Comparison of ENCODE assay signal across 1 cellular context in the genomic region with DNA sequence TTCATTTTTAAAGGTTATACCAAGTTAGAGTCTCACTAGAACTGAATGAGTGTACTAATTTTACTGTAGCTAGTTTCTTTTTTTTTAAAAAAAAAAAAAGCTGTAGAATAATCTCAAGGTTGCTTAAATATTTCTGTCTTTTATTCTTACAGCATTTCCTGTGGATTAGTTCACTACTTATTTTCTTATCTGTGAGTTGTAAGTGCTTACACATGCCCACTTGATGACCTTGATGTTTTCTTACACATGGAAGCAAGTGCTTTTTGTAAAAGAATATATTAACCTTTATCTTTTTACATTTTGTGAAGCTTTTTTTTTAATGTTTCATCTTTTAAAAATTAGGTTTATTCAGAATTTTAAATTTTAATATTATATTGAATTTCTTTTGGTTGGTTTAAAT.
TF ChIP-seq lines count a peak whose summit lies in the region.

No MANE protein-coding gene starts in this region.

TF ChIP-seq in WTC11, 78 proteins besides CTCF, POLR2A, EP300 and RAD21 (continued from another document):
- TF ChIP-seq, protein P1, sequence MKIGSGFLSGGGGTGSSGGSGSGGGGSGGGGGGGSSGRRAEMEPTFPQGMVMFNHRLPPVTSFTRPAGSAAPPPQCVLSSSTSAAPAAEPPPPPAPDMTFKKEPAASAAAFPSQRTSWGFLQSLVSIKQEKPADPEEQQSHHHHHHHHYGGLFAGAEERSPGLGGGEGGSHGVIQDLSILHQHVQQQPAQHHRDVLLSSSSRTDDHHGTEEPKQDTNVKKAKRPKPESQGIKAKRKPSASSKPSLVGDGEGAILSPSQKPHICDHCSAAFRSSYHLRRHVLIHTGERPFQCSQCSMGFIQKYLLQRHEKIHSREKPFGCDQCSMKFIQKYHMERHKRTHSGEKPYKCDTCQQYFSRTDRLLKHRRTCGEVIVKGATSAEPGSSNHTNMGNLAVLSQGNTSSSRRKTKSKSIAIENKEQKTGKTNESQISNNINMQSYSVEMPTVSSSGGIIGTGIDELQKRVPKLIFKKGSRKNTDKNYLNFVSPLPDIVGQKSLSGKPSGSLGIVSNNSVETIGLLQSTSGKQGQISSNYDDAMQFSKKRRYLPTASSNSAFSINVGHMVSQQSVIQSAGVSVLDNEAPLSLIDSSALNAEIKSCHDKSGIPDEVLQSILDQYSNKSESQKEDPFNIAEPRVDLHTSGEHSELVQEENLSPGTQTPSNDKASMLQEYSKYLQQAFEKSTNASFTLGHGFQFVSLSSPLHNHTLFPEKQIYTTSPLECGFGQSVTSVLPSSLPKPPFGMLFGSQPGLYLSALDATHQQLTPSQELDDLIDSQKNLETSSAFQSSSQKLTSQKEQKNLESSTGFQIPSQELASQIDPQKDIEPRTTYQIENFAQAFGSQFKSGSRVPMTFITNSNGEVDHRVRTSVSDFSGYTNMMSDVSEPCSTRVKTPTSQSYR (CRISPR knock-in tag; IDR thresholded peaks at IDR 0.05), result no peak
- TF ChIP-seq CREB1 (CRISPR knock-in tag; IDR thresholded peaks at IDR 0.05) (no peak), FOXP1 (CRISPR knock-in tag; IDR thresholded peaks at IDR 0.05; ENCODE audit: borderline replicate concordance) (no peak), SMAD4 (CRISPR knock-in tag; IDR thresholded peaks at IDR 0.05) (no peak)
- TF ChIP-seq, protein P2, sequence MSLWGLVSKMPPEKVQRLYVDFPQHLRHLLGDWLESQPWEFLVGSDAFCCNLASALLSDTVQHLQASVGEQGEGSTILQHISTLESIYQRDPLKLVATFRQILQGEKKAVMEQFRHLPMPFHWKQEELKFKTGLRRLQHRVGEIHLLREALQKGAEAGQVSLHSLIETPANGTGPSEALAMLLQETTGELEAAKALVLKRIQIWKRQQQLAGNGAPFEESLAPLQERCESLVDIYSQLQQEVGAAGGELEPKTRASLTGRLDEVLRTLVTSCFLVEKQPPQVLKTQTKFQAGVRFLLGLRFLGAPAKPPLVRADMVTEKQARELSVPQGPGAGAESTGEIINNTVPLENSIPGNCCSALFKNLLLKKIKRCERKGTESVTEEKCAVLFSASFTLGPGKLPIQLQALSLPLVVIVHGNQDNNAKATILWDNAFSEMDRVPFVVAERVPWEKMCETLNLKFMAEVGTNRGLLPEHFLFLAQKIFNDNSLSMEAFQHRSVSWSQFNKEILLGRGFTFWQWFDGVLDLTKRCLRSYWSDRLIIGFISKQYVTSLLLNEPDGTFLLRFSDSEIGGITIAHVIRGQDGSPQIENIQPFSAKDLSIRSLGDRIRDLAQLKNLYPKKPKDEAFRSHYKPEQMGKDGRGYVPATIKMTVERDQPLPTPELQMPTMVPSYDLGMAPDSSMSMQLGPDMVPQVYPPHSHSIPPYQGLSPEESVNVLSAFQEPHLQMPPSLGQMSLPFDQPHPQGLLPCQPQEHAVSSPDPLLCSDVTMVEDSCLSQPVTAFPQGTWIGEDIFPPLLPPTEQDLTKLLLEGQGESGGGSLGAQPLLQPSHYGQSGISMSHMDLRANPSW (CRISPR knock-in tag; conservative IDR thresholded peaks at IDR 0.05; ENCODE audit: low read depth), result no peak
- TF ChIP-seq, protein P3, sequence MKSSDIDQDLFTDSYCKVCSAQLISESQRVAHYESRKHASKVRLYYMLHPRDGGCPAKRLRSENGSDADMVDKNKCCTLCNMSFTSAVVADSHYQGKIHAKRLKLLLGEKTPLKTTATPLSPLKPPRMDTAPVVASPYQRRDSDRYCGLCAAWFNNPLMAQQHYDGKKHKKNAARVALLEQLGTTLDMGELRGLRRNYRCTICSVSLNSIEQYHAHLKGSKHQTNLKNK (CRISPR knock-in tag; IDR thresholded peaks at IDR 0.05), result no peak
